ENCODE assay signal across 1 cellular context in genomic region chr3:136772709-136773108, GRCh38.
TF ChIP-seq lines count a peak whose summit lies in the region.

No MANE protein-coding gene starts in this region.

TF ChIP-seq in GM23338, 12 proteins besides CTCF, POLR2A, EP300 and RAD21 (continued from another document):
- TF ChIP-seq REST (IDR thresholded peaks at IDR 0.05; ENCODE audit: unreplicated experiment) (no peak), POLR2AphosphoS5 (IDR thresholded peaks at IDR 0.05; ENCODE audit: low read depth) (no peak), NANOG (IDR thresholded peaks at IDR 0.05; ENCODE audit: borderline replicate concordance) (no peak), ZNF114 (CRISPR knock-in tag; IDR thresholded peaks at IDR 0.05) (no peak), EZH2 (IDR thresholded peaks at IDR 0.05; ENCODE audit: low read depth, unreplicated experiment) (no peak), CREB1 (CRISPR knock-in tag; IDR thresholded peaks at IDR 0.05; ENCODE audit: low read depth) (no peak), ETS1 (IDR thresholded peaks at IDR 0.05) (no peak), STAT1 (IDR thresholded peaks at IDR 0.05; ENCODE audit: unreplicated experiment) (no peak), EZH2phosphoT487 (IDR thresholded peaks at IDR 0.05; ENCODE audit: unreplicated experiment) (no peak), ZNF331 (CRISPR knock-in tag; IDR thresholded peaks at IDR 0.05; ENCODE audit: low read depth) (no peak), JUNB (IDR thresholded peaks at IDR 0.05; ENCODE audit: unreplicated experiment) (no peak)
